ENCODE assay signal across 8 cellular contexts in genomic region chr7:112495820-112496462, GRCh38. TPM values are rescaled to one million over a fixed set of nuclear protein-coding genes. Genes with fewer than 3 reads are reported as not detected.
DNase-seq lines count a peak whose midpoint lies in the region; ATAC-seq, FAIRE-seq and TF ChIP-seq lines count a peak whose summit lies in the region.

No MANE protein-coding gene starts in this region.

- no peak for TF ChIP-seq POLR2A in GM12891 (IDR thresholded peaks at IDR 0.05; ENCODE audit: low read depth, low read length)
- TF ChIP-seq POLR2A in gastroesophageal sphincter (IDR thresholded peaks at IDR 0.05), result no peak

- TF ChIP-seq EP300 in gastroesophageal sphincter (IDR thresholded peaks at IDR 0.05), result no peak

- peak; percentile 59 for ATAC-seq in HG03045 (IDR thresholded peaks at IDR 0.05; ENCODE audit: unreplicated experiment)
- peak; percentile 44 to 53 for ATAC-seq in activated T-cell treated with anti-CD3 and anti-CD28 coated beads, Interleukin-2, amount 50 U/mL, for 72 hours (replicated peaks in 1 of 2)
- ATAC-seq in gastroesophageal sphincter, result peak; percentile 80
- no peak for ATAC-seq in HG03571 (IDR thresholded peaks at IDR 0.05; ENCODE audit: unreplicated experiment)

- H3K27me3 Mint-ChIP-seq in activated T-cell treated with anti-CD3 and anti-CD28 coated beads, Interleukin-2, amount 50 U/mL, for 72 hours (ENCODE audit: low read depth), result peaks cover 27% of the 10 kb centered on the region

- 30 to 45% methylated on average over 5 of the region's 6 CpGs for WGBS in gastroesophageal sphincter (ENCODE audit: low coverage in 1 of 2), 2 donors

- H3K27ac ChIP-seq in gastroesophageal sphincter, result peak overlapping the region in 2 of 4 donors; percentile 5 to 14

- peak; percentile 78 for TF ChIP-seq CTCF in AG10803 (conservative IDR thresholded peaks at IDR 0.05; ENCODE audit: low read length)
- TF ChIP-seq CTCF in gastroesophageal sphincter (IDR thresholded peaks at IDR 0.05), result peak; percentile 25 to 80 (median 68)

- H3K36me3 Mint-ChIP-seq in activated T-cell treated with anti-CD3 and anti-CD28 coated beads, Interleukin-2, amount 50 U/mL, for 72 hours (ENCODE audit: insufficient read depth in 2 of 2), result no peaks in the 10 kb centered on the region

- H3K9me3 ChIP-seq in gastroesophageal sphincter, result no peaks in the 10 kb centered on the region

- no peaks in the 10 kb centered on the region for H3K9me3 Mint-ChIP-seq in activated T-cell treated with anti-CD3 and anti-CD28 coated beads, Interleukin-2, amount 50 U/mL, for 72 hours

- no peak overlapping the region for H3K27ac Mint-ChIP-seq in activated T-cell treated with anti-CD3 and anti-CD28 coated beads, Interleukin-2, amount 50 U/mL, for 72 hours

- peak; percentile 76 for DNase-seq in AG10803 (ENCODE audit: low read depth)
- no peak for DNase-seq in GM12891 (ENCODE audit: insufficient read length, low spot score)
- DNase-seq in NCI-H526 (lab: John Stamatoyannopoulos, UW), result peak; percentile 67 to 82
- DNase-seq in activated T-cell treated with anti-CD3 and anti-CD28 coated beads, Interleukin-2, amount 50 U/mL, for 72 hours, result peak; percentile 32
- peak; percentile 90 for DNase-seq in renal cortical epithelial cell (ENCODE audit: low read depth)

- FAIRE-seq in GM12891 (lab: Jason Lieb, UNC), result peak; percentile 83

- no peaks in the 10 kb centered on the region for H3K27me3 ChIP-seq in gastroesophageal sphincter

- H3K4me1 ChIP-seq in gastroesophageal sphincter, result peaks cover 0 to 5% (median 0%) of the 10 kb centered on the region in 3 donors

- H3K4me1 Mint-ChIP-seq in activated T-cell treated with anti-CD3 and anti-CD28 coated beads, Interleukin-2, amount 50 U/mL, for 72 hours (ENCODE audit: low read depth), result no peaks in the 10 kb centered on the region

- H3K4me3 Mint-ChIP-seq in activated T-cell treated with anti-CD3 and anti-CD28 coated beads, Interleukin-2, amount 50 U/mL, for 72 hours, result no peak overlapping the region

- no peak overlapping the region for H3K4me3 ChIP-seq in AG10803 (ENCODE audit: low read length)
- H3K4me3 ChIP-seq in gastroesophageal sphincter, result no peak overlapping the region

- H3K36me3 ChIP-seq in gastroesophageal sphincter, result no peaks in the 10 kb centered on the region

TF ChIP-seq in GM12891, 5 proteins besides CTCF, POLR2A, EP300 and RAD21:
- no peak for TF ChIP-seq POLR2AphosphoS5 (IDR thresholded peaks at IDR 0.05; ENCODE audit: low read depth, low read length)
- no peak for TF ChIP-seq SPI1 (IDR thresholded peaks at IDR 0.05; ENCODE audit: low read depth, low read length)
- TF ChIP-seq POU2F2 (IDR thresholded peaks at IDR 0.05; ENCODE audit: low read depth, low read length), result no peak
- no peak for TF ChIP-seq PAX5 (IDR thresholded peaks at IDR 0.05; ENCODE audit: insufficient read depth, low read length, severe bottlenecking)
- TF ChIP-seq TAF1 (IDR thresholded peaks at IDR 0.05; ENCODE audit: low read depth, low read length), result no peak
TF ChIP-seq in GM12891: peak in this region for 0.

RNA-seq across cellular contexts. Expression of gene LSMEM1, which starts 15.2 kb away (rescaled TPM):
- polyA plus RNA-seq in GM12891 (2012; ENCODE audit: low read depth, missing spikeins), result 0.30 TPM
- 1 to 10 TPM; 1.1 to 3.7 TPM for total RNA-seq in activated T-cell treated with anti-CD3 and anti-CD28 coated beads, Interleukin-2, amount 50 U/mL, for 72 hours
- total RNA-seq in gastroesophageal sphincter (1 to 10 TPM; 1.3 to 9.5 (median 4.3) TPM), renal cortical epithelial cell (1.2 TPM in 1 of 2 replicates, not detected in the other)

RNA-seq across cellular contexts. Expression of gene IFRD1, which starts 45.7 kb away (rescaled TPM):
- 20.4 TPM for polyA plus RNA-seq in GM12891 (2012; ENCODE audit: low read depth, missing spikeins)
- 10 to 100 TPM; 86.4 to 88.3 TPM for total RNA-seq in activated T-cell treated with anti-CD3 and anti-CD28 coated beads, Interleukin-2, amount 50 U/mL, for 72 hours
- total RNA-seq in gastroesophageal sphincter (10 to 100 TPM; 36.8 to 78.3 (median 56.5) TPM), renal cortical epithelial cell (42.2 and 51.1 TPM in 2 replicates)
